Comparison of ENCODE assay signal across 16 cellular contexts in genomic region chr6:38588631-38589366, GRCh38. TPM values are rescaled to one million over a fixed set of nuclear protein-coding genes. Genes with fewer than 3 reads are reported as not detected.
A peak's percentile ranks its signal among the peaks of the same experiment; 100 is the strongest.
DNase-seq lines count a peak whose midpoint lies in the region; ATAC-seq and TF ChIP-seq lines count a peak whose summit lies in the region.
"Had no signal": no experiment of that assay in that cellular context is flagged by ENCODE, and none has a peak within 500 bp of the region (broad histone marks: within the 10 kb centered on the region; RNA-seq: fewer than 3 reads in every experiment).

No MANE protein-coding gene starts in this region.

- H3K4me2 ChIP-seq in IMR-90 (ENCODE audit: low read depth, low read length): no peak overlapping the region
- H3K4me2 ChIP-seq: hepatocyte had no signal

- H3K9me1 ChIP-seq in IMR-90 (ENCODE audit: insufficient read depth, low read length): peaks cover 7% of the 10 kb centered on the region

- no peak overlapping the region for H3K56ac ChIP-seq in IMR-90 (ENCODE audit: extremely low read depth, insufficient read depth, low read length)

- ATAC-seq in IMR-90 (ENCODE audit: low read depth): peak; percentile 78
- peak; percentile 41 for ATAC-seq in left lung
- no peak for ATAC-seq in GM21447 (IDR thresholded peaks at IDR 0.05; ENCODE audit: unreplicated experiment)
- ATAC-seq in HG02981 (IDR thresholded peaks at IDR 0.05; ENCODE audit: unreplicated experiment): no peak
- ATAC-seq: left lobe of liver, pancreas had no signal

- no peak overlapping the region for H2AFZ ChIP-seq in IMR-90 (replicated peaks; ENCODE audit: low read length, poor library complexity)
- H2AFZ ChIP-seq: hepatocyte had no signal

- H4K5ac ChIP-seq in IMR-90 (ENCODE audit: low read depth, low read length): no peak overlapping the region

- no peaks in the 10 kb centered on the region; a peak in 1 of 4 replicates for H3K79me1 ChIP-seq in IMR-90 (ENCODE audit: low read depth in 1 of 2, low read length in 2 of 2)

- no peak overlapping the region for H2AK5ac ChIP-seq in IMR-90 (ENCODE audit: low read depth, low read length)

- H3K4me1 ChIP-seq in IMR-90 (ENCODE audit: control insufficient read depth, insufficient read depth, low read length): peaks cover 8% of the 10 kb centered on the region
- no peaks in the 10 kb centered on the region for H3K4me1 ChIP-seq in left lung
- H3K4me1 ChIP-seq: pancreas had no signal

- CTCF ChIA-PET in IMR-90 (lab: Yijun Ruan, JAX): no interaction called here

- H3K27ac ChIP-seq in IMR-90 (ENCODE audit: insufficient read depth, low read length): no peak overlapping the region
- no peak overlapping the region for H3K27ac ChIP-seq in left lung
- H3K27ac ChIP-seq: hepatocyte, pancreas had no signal

- H3K18ac ChIP-seq in IMR-90 (ENCODE audit: low read depth, low read length): no peak overlapping the region

- H3K4me3 ChIP-seq in IMR-90 (ENCODE audit: insufficient read depth, low read depth, low read length): no peak overlapping the region
- H3K4me3 ChIP-seq in choroid plexus epithelial cell (ENCODE audit: low read depth, low read length): no peak overlapping the region
- no peak overlapping the region for H3K4me3 ChIP-seq in left lung
- H3K4me3 ChIP-seq: hepatocyte, pancreas had no signal

- in situ Hi-C loops in IMR-90 (cut with MboI; ENCODE audit: low sequenced_read_pairs): no loop called here

- no peaks in the 10 kb centered on the region for H3K27me3 ChIP-seq in IMR-90 (ENCODE audit: control insufficient read depth, insufficient read depth, low read length)
- no peaks in the 10 kb centered on the region for H3K27me3 ChIP-seq in left lung
- H3K27me3 ChIP-seq: hepatocyte, pancreas had no signal

- H2BK20ac ChIP-seq in IMR-90 (ENCODE audit: low read depth, low read length): no peak overlapping the region

- H4K20me1 ChIP-seq in IMR-90 (ENCODE audit: insufficient read depth, low read length): no peaks in the 10 kb centered on the region

- WGBS in IMR-90 (ENCODE audit: extremely low coverage in 2 of 2, insufficient read length in 1 of 2), 2 experiments: no CpG with 5 or more reads among the region's 2 CpGs

- H4K91ac ChIP-seq in IMR-90 (ENCODE audit: insufficient read depth, low read depth, low read length): no peak overlapping the region

- no peak for TF ChIP-seq RAD21 in IMR-90 (IDR thresholded peaks at IDR 0.05; ENCODE audit: low read length)

- TF ChIP-seq POLR2A in IMR-90 (IDR thresholded peaks at IDR 0.05; ENCODE audit: low read depth, low read length): no peak

- H2BK5ac ChIP-seq in IMR-90 (ENCODE audit: low read depth, low read length, poor library complexity, severe bottlenecking): peak overlapping the region; percentile 10

- dilution Hi-C loops in IMR-90 (cut with HindIII; ENCODE audit: low sequenced_read_pairs, unreplicated experiment): no loop called here

- H3K4ac ChIP-seq in IMR-90 (ENCODE audit: low read depth, low read length): no peak overlapping the region

- H2BK120ac ChIP-seq in IMR-90 (ENCODE audit: low read depth, low read length): no peak overlapping the region

- no peak overlapping the region for H3K14ac ChIP-seq in IMR-90 (replicated peaks; ENCODE audit: low read depth, low read length)

- H2BK15ac ChIP-seq in IMR-90 (ENCODE audit: low read depth, low read length): no peak overlapping the region

- H2AK9ac ChIP-seq in IMR-90 (replicated peaks; ENCODE audit: low read depth, low read length, poor library complexity): no peak overlapping the region

- no peak overlapping the region for H3K23ac ChIP-seq in IMR-90 (ENCODE audit: low read depth, low read length)

- intact Hi-C loops in IMR-90 (cut with micrococcal nuclease) (no loop called here), left lung (cut with DNase I) (no loop called here)

- POLR2A ChIA-PET in IMR-90 (lab: Charles Lee; ENCODE audit: unreplicated experiment): interaction anchor here (0.6 kb wide), 1 partner anchor 29 kb away, joined by 5 read pairs; no protein-coding TSS in a partner anchor

- DNase-seq in EL (peak; percentile 56), IMR-90 (peak; percentile 76), choroid plexus epithelial cell (ENCODE audit: low read depth) (peak; percentile 62), left lung (no peak), DMS 273 (lab: John Stamatoyannopoulos, UW; ENCODE audit: unreplicated experiment) (no peak)
- DNase-seq in stimulated activated CD8-positive, alpha-beta memory T cell treated with anti-CD3 and anti-CD28 coated beads, Interleukin-4, amount 100 ng/mL, for 48 hours: no peak
- DNase-seq: activated CD4-positive, CD25-positive, alpha-beta regulatory T cell treated with anti-CD3 and anti-CD28 coated beads, Interleukin-2, amount 50 U/mL, for 72 hours; C1 segment of cervical spinal cord; DMS79 treated with DMSO at 0.1 percent for 48 hours; NCI-H2081; pancreas; SHP77 treated with DMSO at 0.1 percent for 48 hours had no signal

- TF ChIP-seq CTCF in IMR-90 (conservative IDR thresholded peaks at IDR 0.05; ENCODE audit: low read depth, low read length): no peak
- no peak for TF ChIP-seq CTCF in choroid plexus epithelial cell (conservative IDR thresholded peaks at IDR 0.05; ENCODE audit: low read depth, low read length)
- no peak for TF ChIP-seq CTCF in left lung (IDR thresholded peaks at IDR 0.05)

- H3K36me3 ChIP-seq in IMR-90 (ENCODE audit: control insufficient read depth, insufficient read depth, low read length) (peaks cover 3% of the 10 kb centered on the region), left lung (peaks cover 0 to 30% of the 10 kb centered on the region in 2 donors)
- H3K36me3 ChIP-seq: pancreas had no signal

- no peak overlapping the region for H3K9ac ChIP-seq in IMR-90 (ENCODE audit: low read depth, low read length)

- H4K8ac ChIP-seq in IMR-90 (ENCODE audit: low read depth in 2 of 2, low read length in 2 of 2): no peak overlapping the region

- no peaks in the 10 kb centered on the region for H3K9me3 ChIP-seq in IMR-90 (ENCODE audit: control insufficient read depth, insufficient read depth, low read length)
- H3K9me3 ChIP-seq in left lung: no peaks in the 10 kb centered on the region
- H3K9me3 ChIP-seq: pancreas had no signal

- no TSS peak for BruUV-seq in IMR-90 (replicated peaks; lab: Mats Ljungman, UMichigan)

TF ChIP-seq in IMR-90, 13 proteins besides CTCF, POLR2A, EP300 and RAD21:
- TF ChIP-seq FOS (IDR thresholded peaks at IDR 0.05; ENCODE audit: low read depth, low read length): 0 out of 2 replicates have a peak, but pooled peaks have one; percentile 40
- peak; percentile 93 for TF ChIP-seq CEBPB (IDR thresholded peaks at IDR 0.05; ENCODE audit: low read depth, low read length)
- no peak for TF ChIP-seq NFE2L2 (IDR thresholded peaks at IDR 0.05; ENCODE audit: low read depth, low read length)
TF ChIP-seq in IMR-90: peak in this region for 2.

RNA-seq across cellular contexts. Expression of gene BTBD9, which starts 50.9 kb away (rescaled TPM):
- 13.9 and 22.0 TPM in 2 replicates for total RNA-seq in IMR-90 (2012; rRNA removed)
- polyA plus RNA-seq in IMR-90 (2012; rRNA removed): 4.0 and 4.1 TPM in 2 replicates
- polyA plus RNA-seq in IMR-90 (2012; cell fraction: cytosol; rRNA removed): 2.3 and 2.7 TPM in 2 replicates
- polyA plus RNA-seq in IMR-90 (2012; cell fraction: nucleus; rRNA removed; ENCODE audit: low replicate concordance): 2.9 and 5.0 TPM in 2 replicates
- 10 to 100 TPM; 42.3 to 44.0 TPM for total RNA-seq in left lung

Comparison
In these comparisons a context has a peak if more than half of its experiments do, and no peak if none do; other contexts are left out.
1. DNase-seq: peak in EL (single experiment), IMR-90 (single experiment) and choroid plexus epithelial cell (single experiment); none in left lung (0 of 2), stimulated activated CD8-positive, alpha-beta memory T cell treated with anti-CD3 and anti-CD28 coated beads, Interleukin-4, amount 100 ng/mL, for 48 hours (single experiment) and DMS 273 (single experiment).
2. ATAC-seq: peak in IMR-90 (single experiment) and left lung (single experiment); none in GM21447 (single experiment) and HG02981 (single experiment).